Comparison of ENCODE assay signal across 10 cellular contexts in genomic region chr6:61679625-61680024, GRCh38.
"Had no signal": no experiment of that assay in that cellular context is flagged by ENCODE, and none has a peak within 500 bp of the region (broad histone marks: within the 10 kb centered on the region; RNA-seq: fewer than 3 reads in every experiment).

No MANE protein-coding gene starts in this region.

- H3K9ac ChIP-seq: GM23248, KMS-11 had no signal

- H3K36me3 ChIP-seq: HAP-1 had no signal

- H3K4me1 Mint-ChIP-seq: IgD-negative memory B cell had no signal

- H2AFZ ChIP-seq: GM23248 had no signal

- FAIRE-seq: HepG2 had no signal

- H3K27ac ChIP-seq: GM23248, HL-60, KMS-11 had no signal

- ATAC-seq: HCT116, HepG2 had no signal

- H3K27me3 Mint-ChIP-seq: IgD-negative memory B cell had no signal

- H3K4me1 ChIP-seq: HAP-1 had no signal

- H3K4me3 ChIP-seq: GM23248, HAP-1 had no signal

- H3K4me3 Mint-ChIP-seq: HFFc6, IgD-negative memory B cell had no signal

- H3K9me3 ChIP-seq: HAP-1 had no signal

- H3K4me2 ChIP-seq: KMS-11 had no signal

- DNase-seq: GM23248, H7, HFFc6, KBM-7 had no signal

- H3K27ac Mint-ChIP-seq: HFFc6, IgD-negative memory B cell had no signal
